Comparison of ENCODE assay signal across 27 cellular contexts in the genomic region with DNA sequence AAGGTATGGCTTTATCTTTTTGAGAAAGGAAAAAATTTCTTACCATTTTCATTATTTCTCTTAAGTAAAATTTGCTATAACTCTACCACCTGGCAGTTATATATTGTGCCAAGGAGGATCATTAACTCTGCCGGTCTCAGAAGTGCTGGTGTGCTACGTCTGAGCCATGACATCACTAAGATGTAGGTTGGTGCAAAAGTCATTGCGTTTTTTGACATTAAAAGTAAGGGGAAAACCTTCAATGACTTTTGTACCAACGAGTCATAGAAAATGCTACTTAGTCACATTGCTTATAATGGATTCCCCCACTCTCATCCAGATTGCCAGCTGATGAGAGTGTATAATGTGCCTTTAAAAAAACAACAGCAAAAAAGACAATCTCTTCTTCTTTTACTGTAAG.
"Had no signal": no experiment of that assay in that cellular context is flagged by ENCODE, and none has a peak within 500 bp of the region (broad histone marks: within the 10 kb centered on the region; RNA-seq: fewer than 3 reads in every experiment).

No MANE protein-coding gene starts in this region.

- H3K4me1 ChIP-seq: colonic mucosa, esophagus muscularis mucosa, esophagus squamous epithelium, foreskin keratinocyte, gastrocnemius medialis, gastroesophageal sphincter, heart left ventricle, heart right ventricle had no signal

- ATAC-seq: effector memory CD8-positive, alpha-beta T cell; esophagus mucosa; foreskin keratinocyte; gastrocnemius medialis; gastroesophageal sphincter; heart left ventricle; heart right ventricle had no signal

- H3K4me2 ChIP-seq: hepatocyte had no signal

- H3K27ac ChIP-seq: colonic mucosa, coronary artery, dorsolateral prefrontal cortex, epithelial cell of prostate, esophagus muscularis mucosa, esophagus squamous epithelium, foreskin keratinocyte, gastrocnemius medialis, gastroesophageal sphincter, heart left ventricle, heart right ventricle, hepatocyte had no signal

- H3K36me3 ChIP-seq: colonic mucosa, esophagus muscularis mucosa, esophagus squamous epithelium, gastrocnemius medialis, gastroesophageal sphincter, heart left ventricle, heart right ventricle had no signal

- H3K9me3 ChIP-seq: colonic mucosa, esophagus muscularis mucosa, esophagus squamous epithelium, gastrocnemius medialis, gastroesophageal sphincter, heart left ventricle, heart right ventricle had no signal

- H3K4me3 ChIP-seq: colonic mucosa, coronary artery, dorsolateral prefrontal cortex, esophagus muscularis mucosa, esophagus squamous epithelium, gastrocnemius medialis, gastroesophageal sphincter, heart left ventricle, heart right ventricle, hepatocyte had no signal

- DNase-seq: colonic mucosa; cortex of kidney; dermis blood vessel endothelial cell; dorsolateral prefrontal cortex; effector CD4-positive, alpha-beta T cell; effector CD8-positive, alpha-beta T cell; effector memory CD4-positive, alpha-beta T cell; effector memory CD8-positive, alpha-beta T cell; endodermal cell; erythroblast; esophagus squamous epithelium; foreskin keratinocyte; foreskin melanocyte; gastrocnemius medialis; glutamatergic neuron; head of caudate nucleus; heart left ventricle; heart right ventricle had no signal

- FAIRE-seq: endometrium, endothelial cell of umbilical vein, frontal cortex had no signal

- H3K79me2 ChIP-seq: hepatocyte had no signal

- H3K27me3 ChIP-seq: colonic mucosa, dorsolateral prefrontal cortex, esophagus muscularis mucosa, esophagus squamous epithelium, foreskin keratinocyte, gastrocnemius medialis, gastroesophageal sphincter, heart left ventricle, heart right ventricle, hepatocyte had no signal
